Comparison of ENCODE assay signal across 1 cellular context in the genomic region with DNA sequence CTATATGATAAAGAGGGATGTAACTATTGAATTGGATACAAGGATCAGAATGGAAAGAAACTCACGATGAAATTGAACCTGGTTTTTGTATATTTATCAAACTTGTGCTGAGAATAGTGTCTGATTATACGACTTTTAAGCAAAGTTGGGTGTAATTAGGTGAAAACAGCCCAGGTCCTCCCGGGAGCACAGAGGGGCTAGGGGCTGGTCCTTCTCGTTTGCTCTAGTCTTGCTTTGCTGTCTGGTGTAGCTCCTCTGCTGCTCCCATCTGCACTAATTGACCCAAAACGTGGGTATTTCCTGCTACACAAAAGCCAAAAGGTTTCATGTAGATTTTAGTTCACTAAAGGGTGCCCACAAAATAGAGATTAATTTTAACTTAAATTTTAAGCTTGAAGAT.
TF ChIP-seq lines count a peak whose summit lies in the region.

No MANE protein-coding gene starts in this region.

TF ChIP-seq in A549, 52 proteins besides CTCF, POLR2A, EP300 and RAD21 (continued from another document):
- TF ChIP-seq, protein P1, sequence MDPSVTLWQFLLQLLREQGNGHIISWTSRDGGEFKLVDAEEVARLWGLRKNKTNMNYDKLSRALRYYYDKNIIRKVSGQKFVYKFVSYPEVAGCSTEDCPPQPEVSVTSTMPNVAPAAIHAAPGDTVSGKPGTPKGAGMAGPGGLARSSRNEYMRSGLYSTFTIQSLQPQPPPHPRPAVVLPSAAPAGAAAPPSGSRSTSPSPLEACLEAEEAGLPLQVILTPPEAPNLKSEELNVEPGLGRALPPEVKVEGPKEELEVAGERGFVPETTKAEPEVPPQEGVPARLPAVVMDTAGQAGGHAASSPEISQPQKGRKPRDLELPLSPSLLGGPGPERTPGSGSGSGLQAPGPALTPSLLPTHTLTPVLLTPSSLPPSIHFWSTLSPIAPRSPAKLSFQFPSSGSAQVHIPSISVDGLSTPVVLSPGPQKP (IDR thresholded peaks at IDR 0.05; ENCODE audit: low read depth, low read length) = no peak
- TF ChIP-seq, protein P2, sequence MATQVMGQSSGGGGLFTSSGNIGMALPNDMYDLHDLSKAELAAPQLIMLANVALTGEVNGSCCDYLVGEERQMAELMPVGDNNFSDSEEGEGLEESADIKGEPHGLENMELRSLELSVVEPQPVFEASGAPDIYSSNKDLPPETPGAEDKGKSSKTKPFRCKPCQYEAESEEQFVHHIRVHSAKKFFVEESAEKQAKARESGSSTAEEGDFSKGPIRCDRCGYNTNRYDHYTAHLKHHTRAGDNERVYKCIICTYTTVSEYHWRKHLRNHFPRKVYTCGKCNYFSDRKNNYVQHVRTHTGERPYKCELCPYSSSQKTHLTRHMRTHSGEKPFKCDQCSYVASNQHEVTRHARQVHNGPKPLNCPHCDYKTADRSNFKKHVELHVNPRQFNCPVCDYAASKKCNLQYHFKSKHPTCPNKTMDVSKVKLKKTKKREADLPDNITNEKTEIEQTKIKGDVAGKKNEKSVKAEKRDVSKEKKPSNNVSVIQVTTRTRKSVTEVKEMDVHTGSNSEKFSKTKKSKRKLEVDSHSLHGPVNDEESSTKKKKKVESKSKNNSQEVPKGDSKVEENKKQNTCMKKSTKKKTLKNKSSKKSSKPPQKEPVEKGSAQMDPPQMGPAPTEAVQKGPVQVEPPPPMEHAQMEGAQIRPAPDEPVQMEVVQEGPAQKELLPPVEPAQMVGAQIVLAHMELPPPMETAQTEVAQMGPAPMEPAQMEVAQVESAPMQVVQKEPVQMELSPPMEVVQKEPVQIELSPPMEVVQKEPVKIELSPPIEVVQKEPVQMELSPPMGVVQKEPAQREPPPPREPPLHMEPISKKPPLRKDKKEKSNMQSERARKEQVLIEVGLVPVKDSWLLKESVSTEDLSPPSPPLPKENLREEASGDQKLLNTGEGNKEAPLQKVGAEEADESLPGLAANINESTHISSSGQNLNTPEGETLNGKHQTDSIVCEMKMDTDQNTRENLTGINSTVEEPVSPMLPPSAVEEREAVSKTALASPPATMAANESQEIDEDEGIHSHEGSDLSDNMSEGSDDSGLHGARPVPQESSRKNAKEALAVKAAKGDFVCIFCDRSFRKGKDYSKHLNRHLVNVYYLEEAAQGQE (IDR thresholded peaks at IDR 0.05) = no peak
- TF ChIP-seq ESRRA (IDR thresholded peaks at IDR 0.05; ENCODE audit: borderline replicate concordance, low read length) (no peak), ZC3H11A (IDR thresholded peaks at IDR 0.05) (no peak)
